In the genomic region with DNA sequence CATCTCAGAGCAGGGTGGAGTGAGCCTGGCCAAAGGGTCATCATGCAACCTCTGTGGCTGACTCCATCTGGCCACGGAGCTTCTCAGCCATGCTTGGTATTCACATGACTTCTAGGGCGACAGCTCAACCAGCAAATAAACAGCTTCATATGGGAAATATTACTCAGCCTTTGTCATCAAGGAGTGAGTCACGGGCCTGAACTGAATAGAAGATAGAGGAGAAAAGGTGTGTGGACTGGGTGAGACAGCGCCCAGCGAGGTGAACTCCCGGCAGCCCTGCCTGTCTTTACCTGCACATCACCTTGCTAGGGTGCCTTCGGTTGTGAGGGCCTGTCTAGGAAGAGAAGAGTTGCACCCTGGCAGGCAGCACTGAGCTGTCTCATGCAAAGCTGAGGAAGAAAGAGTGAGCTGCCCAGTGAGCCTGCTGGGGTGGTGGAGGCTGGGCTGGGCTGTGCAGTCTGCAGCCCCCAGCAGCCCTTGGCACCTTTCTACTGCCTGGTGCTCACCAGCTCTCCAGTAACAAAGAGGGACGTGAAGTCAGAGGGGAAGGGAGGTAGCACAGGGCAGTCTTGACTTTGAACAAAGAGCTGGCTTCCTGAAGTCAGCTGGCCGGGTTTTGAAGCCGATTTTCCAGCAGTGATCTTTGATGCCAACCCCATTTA, we compare ENCODE assay signal across 1 cellular context.
TF ChIP-seq lines count a peak whose summit lies in the region.

No MANE protein-coding gene starts in this region.

TF ChIP-seq in SK-N-SH, 30 proteins besides CTCF, POLR2A, EP300 and RAD21 (continued from another document):
- TF ChIP-seq, protein P1, sequence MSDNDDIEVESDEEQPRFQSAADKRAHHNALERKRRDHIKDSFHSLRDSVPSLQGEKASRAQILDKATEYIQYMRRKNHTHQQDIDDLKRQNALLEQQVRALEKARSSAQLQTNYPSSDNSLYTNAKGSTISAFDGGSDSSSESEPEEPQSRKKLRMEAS (IDR thresholded peaks at IDR 0.05; ENCODE audit: low read depth) = peak; percentile 94
- TF ChIP-seq SMC3 (IDR thresholded peaks at IDR 0.05; ENCODE audit: low read depth, low read length) (no peak), FOXM1 (IDR thresholded peaks at IDR 0.05; ENCODE audit: low read depth) (peak; percentile 90), GATA2 (CRISPR knock-in tag; IDR thresholded peaks at IDR 0.05) (no peak), POLR2AphosphoS5 (IDR thresholded peaks at IDR 0.05; ENCODE audit: low read depth, low read length) (peak; percentile 96), SIN3A (IDR thresholded peaks at IDR 0.05; ENCODE audit: borderline replicate concordance, low read depth, low read length) (peak; percentile 83; the same call in 1 of the 2 replicates), YY1 (IDR thresholded peaks at IDR 0.05; ENCODE audit: low read depth) (no peak), RCOR1 (IDR thresholded peaks at IDR 0.05; ENCODE audit: low read length) (no peak; the same call in 1 of the 2 replicates), JUND (IDR thresholded peaks at IDR 0.05) (peak; percentile 100), MXI1 (IDR thresholded peaks at IDR 0.05; ENCODE audit: low read depth, low read length) (no peak)
- TF ChIP-seq, protein P2, sequence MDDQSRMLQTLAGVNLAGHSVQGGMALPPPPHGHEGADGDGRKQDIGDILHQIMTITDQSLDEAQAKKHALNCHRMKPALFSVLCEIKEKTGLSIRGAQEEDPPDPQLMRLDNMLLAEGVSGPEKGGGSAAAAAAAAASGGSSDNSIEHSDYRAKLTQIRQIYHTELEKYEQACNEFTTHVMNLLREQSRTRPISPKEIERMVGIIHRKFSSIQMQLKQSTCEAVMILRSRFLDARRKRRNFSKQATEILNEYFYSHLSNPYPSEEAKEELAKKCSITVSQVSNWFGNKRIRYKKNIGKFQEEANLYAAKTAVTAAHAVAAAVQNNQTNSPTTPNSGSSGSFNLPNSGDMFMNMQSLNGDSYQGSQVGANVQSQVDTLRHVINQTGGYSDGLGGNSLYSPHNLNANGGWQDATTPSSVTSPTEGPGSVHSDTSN (IDR thresholded peaks at IDR 0.05) = peak; percentile 95
- TF ChIP-seq, protein P3, sequence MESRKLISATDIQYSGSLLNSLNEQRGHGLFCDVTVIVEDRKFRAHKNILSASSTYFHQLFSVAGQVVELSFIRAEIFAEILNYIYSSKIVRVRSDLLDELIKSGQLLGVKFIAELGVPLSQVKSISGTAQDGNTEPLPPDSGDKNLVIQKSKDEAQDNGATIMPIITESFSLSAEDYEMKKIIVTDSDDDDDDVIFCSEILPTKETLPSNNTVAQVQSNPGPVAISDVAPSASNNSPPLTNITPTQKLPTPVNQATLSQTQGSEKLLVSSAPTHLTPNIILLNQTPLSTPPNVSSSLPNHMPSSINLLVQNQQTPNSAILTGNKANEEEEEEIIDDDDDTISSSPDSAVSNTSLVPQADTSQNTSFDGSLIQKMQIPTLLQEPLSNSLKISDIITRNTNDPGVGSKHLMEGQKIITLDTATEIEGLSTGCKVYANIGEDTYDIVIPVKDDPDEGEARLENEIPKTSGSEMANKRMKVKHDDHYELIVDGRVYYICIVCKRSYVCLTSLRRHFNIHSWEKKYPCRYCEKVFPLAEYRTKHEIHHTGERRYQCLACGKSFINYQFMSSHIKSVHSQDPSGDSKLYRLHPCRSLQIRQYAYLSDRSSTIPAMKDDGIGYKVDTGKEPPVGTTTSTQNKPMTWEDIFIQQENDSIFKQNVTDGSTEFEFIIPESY (IDR thresholded peaks at IDR 0.05; ENCODE audit: borderline replicate concordance, low read depth) = peak; percentile 88; the same call in 1 of the 2 replicates
- TF ChIP-seq, protein P4, sequence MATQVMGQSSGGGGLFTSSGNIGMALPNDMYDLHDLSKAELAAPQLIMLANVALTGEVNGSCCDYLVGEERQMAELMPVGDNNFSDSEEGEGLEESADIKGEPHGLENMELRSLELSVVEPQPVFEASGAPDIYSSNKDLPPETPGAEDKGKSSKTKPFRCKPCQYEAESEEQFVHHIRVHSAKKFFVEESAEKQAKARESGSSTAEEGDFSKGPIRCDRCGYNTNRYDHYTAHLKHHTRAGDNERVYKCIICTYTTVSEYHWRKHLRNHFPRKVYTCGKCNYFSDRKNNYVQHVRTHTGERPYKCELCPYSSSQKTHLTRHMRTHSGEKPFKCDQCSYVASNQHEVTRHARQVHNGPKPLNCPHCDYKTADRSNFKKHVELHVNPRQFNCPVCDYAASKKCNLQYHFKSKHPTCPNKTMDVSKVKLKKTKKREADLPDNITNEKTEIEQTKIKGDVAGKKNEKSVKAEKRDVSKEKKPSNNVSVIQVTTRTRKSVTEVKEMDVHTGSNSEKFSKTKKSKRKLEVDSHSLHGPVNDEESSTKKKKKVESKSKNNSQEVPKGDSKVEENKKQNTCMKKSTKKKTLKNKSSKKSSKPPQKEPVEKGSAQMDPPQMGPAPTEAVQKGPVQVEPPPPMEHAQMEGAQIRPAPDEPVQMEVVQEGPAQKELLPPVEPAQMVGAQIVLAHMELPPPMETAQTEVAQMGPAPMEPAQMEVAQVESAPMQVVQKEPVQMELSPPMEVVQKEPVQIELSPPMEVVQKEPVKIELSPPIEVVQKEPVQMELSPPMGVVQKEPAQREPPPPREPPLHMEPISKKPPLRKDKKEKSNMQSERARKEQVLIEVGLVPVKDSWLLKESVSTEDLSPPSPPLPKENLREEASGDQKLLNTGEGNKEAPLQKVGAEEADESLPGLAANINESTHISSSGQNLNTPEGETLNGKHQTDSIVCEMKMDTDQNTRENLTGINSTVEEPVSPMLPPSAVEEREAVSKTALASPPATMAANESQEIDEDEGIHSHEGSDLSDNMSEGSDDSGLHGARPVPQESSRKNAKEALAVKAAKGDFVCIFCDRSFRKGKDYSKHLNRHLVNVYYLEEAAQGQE (IDR thresholded peaks at IDR 0.05; ENCODE audit: low read depth, low read length) = peak; percentile 75
TF ChIP-seq in SK-N-SH: peak in this region for 16.
